ENCODE assay signal across 1 cellular context in the genomic region with DNA sequence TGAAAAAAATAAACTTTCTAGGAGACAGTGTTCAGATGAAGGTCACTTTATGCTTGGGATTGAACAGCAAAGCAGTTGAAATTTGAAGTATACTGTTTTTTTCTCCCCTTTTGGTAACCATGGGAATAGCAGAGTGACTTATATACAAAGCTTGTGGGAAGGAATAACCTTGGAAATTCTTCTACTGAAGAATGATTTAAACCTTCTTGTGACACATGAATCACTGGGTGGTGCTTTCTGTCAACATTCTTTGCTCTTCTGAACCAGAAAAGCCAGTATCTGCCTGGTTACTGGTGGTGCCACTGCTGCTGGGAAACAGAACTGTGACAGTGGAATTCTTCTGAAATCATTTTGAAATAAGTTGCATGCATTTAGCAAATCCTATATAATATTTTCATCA.
TF ChIP-seq lines count a peak whose summit lies in the region.

No MANE protein-coding gene starts in this region.

TF ChIP-seq in SK-N-SH, 30 proteins besides CTCF, POLR2A, EP300 and RAD21 (continued from another document):
- TF ChIP-seq SIN3A (IDR thresholded peaks at IDR 0.05; ENCODE audit: borderline replicate concordance, low read depth, low read length) (peak; percentile 80), FOXJ3 (CRISPR knock-in tag; IDR thresholded peaks at IDR 0.05) (no peak), FOSL2 (IDR thresholded peaks at IDR 0.05; ENCODE audit: borderline replicate concordance, low read depth) (peak; percentile 84), RFX5 (IDR thresholded peaks at IDR 0.05; ENCODE audit: low read length) (peak; percentile 82), POLR2AphosphoS5 (IDR thresholded peaks at IDR 0.05; ENCODE audit: low read depth, low read length) (peak; percentile 72; the same call in 1 of the 2 replicates), JUND (IDR thresholded peaks at IDR 0.05) (peak; percentile 87), FOXM1 (IDR thresholded peaks at IDR 0.05; ENCODE audit: low read depth) (peak; percentile 50; the same call in 1 of the 2 replicates), TEAD4 (IDR thresholded peaks at IDR 0.05; ENCODE audit: borderline replicate concordance, insufficient read depth) (peak; percentile 92)
- TF ChIP-seq, protein P1, sequence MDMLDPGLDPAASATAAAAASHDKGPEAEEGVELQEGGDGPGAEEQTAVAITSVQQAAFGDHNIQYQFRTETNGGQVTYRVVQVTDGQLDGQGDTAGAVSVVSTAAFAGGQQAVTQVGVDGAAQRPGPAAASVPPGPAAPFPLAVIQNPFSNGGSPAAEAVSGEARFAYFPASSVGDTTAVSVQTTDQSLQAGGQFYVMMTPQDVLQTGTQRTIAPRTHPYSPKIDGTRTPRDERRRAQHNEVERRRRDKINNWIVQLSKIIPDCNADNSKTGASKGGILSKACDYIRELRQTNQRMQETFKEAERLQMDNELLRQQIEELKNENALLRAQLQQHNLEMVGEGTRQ (IDR thresholded peaks at IDR 0.05; ENCODE audit: borderline replicate concordance, low read depth, low read length), result no peak
